ENCODE assay signal across 21 cellular contexts in the genomic region with DNA sequence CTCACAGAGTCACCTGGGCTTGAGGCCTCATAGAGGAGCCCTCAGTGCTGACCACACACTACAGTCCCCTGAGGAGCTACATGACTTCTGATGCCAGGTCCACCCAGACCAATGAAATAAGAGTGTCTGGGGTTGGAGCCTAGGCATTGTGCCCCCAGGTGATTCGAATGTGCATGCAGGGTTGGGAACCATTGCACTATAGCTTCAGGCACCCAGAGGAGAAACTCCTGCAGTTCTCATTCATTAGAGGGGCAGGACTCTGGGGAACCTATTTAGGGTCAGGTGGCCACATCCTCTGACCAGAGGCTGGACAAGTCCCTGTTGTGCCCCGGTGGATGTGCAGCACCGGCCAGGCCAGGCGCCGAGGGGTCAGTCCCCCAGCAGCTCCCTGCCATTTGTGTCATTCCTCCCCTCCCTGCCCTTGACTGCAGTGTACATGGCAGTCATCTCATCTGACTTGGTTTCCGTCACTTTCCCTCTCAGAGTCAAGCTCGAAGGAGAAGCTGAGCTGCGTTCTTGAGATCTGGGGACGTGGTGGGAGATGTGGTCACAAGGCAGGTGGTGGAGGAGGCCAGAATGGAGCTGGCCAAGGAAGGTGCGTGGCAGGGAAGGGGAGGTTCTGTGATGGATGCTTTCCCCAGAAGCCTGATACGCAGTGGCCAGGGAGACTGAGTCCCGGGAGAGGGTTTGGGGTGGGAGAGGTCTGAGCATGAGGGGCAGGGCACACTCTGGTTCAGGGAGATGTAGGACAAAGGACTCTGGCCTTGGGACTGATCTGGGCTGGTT. TPM values are rescaled to one million over a fixed set of nuclear protein-coding genes. Genes with fewer than 3 reads are reported as not detected.
DNase-seq lines count a peak whose midpoint lies in the region; ATAC-seq, FAIRE-seq and TF ChIP-seq lines count a peak whose summit lies in the region.
"Had no signal": no experiment of that assay in that cellular context is flagged by ENCODE, and none has a peak within 500 bp of the region (broad histone marks: within the 10 kb centered on the region; RNA-seq: fewer than 3 reads in every experiment).

No MANE protein-coding gene starts in this region.

- H3K27ac Mint-ChIP-seq in endodermal cell, result peak overlapping the region; percentile 87

- H3K4me3 Mint-ChIP-seq in endodermal cell, result no peak overlapping the region

- ATAC-seq in HepG2 (no peak), right lobe of liver (no peak), HG03039 (IDR thresholded peaks at IDR 0.05; ENCODE audit: unreplicated experiment) (no peak), heart left ventricle (no peak)
- ATAC-seq: Panc1 had no signal

- H3K27me3 ChIP-seq in HepG2 (ENCODE audit: control insufficient read depth in 1 of 2, insufficient read depth in 2 of 2, low read length in 2 of 2) (no peaks in the 10 kb centered on the region), right lobe of liver (no peaks in the 10 kb centered on the region), endodermal cell (ENCODE audit: control insufficient read depth, insufficient read depth, low read length, poor library complexity, severe bottlenecking) (no peaks in the 10 kb centered on the region), osteoblast (ENCODE audit: insufficient read depth, low read length) (no peaks in the 10 kb centered on the region), heart left ventricle (no peaks in the 10 kb centered on the region)
- H3K27me3 ChIP-seq: BE2C had no signal

- H3K4me2 ChIP-seq in HepG2 (ENCODE audit: low read depth, low read length), result peak overlapping the region; percentile 18; the same call in 1 of the 2 replicates
- H3K4me2 ChIP-seq in osteoblast (ENCODE audit: insufficient read depth, low read length), result no peak overlapping the region

- peaks cover 6% of the 10 kb centered on the region for H3K36me3 Mint-ChIP-seq in endodermal cell (ENCODE audit: low read depth)

- H3K9me3 ChIP-seq in HepG2 (ENCODE audit: low read length), result no peaks in the 10 kb centered on the region
- H3K9me3 ChIP-seq in right lobe of liver, result no peaks in the 10 kb centered on the region
- H3K9me3 ChIP-seq in endodermal cell (ENCODE audit: control insufficient read depth, low read length), result no peaks in the 10 kb centered on the region
- no peaks in the 10 kb centered on the region for H3K9me3 ChIP-seq in osteoblast (ENCODE audit: low read depth, low read length)
- H3K9me3 ChIP-seq in heart left ventricle, result no peaks in the 10 kb centered on the region
- H3K9me3 ChIP-seq: BE2C had no signal

- intact Hi-C loops in HepG2 (cut with micrococcal nuclease; ENCODE audit: unreplicated experiment), result no loop called here
- intact Hi-C loops in right lobe of liver (cut with DNase I), result no loop called here
- intact Hi-C loops in heart left ventricle (cut with DNase I), result no loop called here

- H3K36me3 ChIP-seq in HepG2 (replicated peaks in 1 of 2; ENCODE audit: control insufficient read depth in 1 of 2, insufficient read depth in 2 of 2, low read length in 2 of 2) (no peaks in the 10 kb centered on the region), right lobe of liver (no peaks in the 10 kb centered on the region), endodermal cell (ENCODE audit: control insufficient read depth, insufficient read depth, low read length) (no peaks in the 10 kb centered on the region), osteoblast (ENCODE audit: insufficient read depth, low read length) (no peaks in the 10 kb centered on the region), heart left ventricle (no peaks in the 10 kb centered on the region)
- H3K36me3 ChIP-seq: BE2C had no signal

- peaks cover 42% of the 10 kb centered on the region for H3K4me1 ChIP-seq in HepG2 (ENCODE audit: insufficient read depth, low read length)
- H3K4me1 ChIP-seq in right lobe of liver, result peaks cover 0 to 7% (median 0%) of the 10 kb centered on the region in 4 donors
- no peaks in the 10 kb centered on the region for H3K4me1 ChIP-seq in endodermal cell (ENCODE audit: control insufficient read depth, insufficient read depth, low read length)
- H3K4me1 ChIP-seq in osteoblast (ENCODE audit: insufficient read depth, low read length), result no peaks in the 10 kb centered on the region
- H3K4me1 ChIP-seq in heart left ventricle, result peaks cover 0 to 18% (median 0%) of the 10 kb centered on the region in 12 donors
- H3K4me1 ChIP-seq: BE2C had no signal

- H4K20me1 ChIP-seq in HepG2 (ENCODE audit: insufficient read depth, low read length), result no peaks in the 10 kb centered on the region
- H4K20me1 ChIP-seq in osteoblast (ENCODE audit: insufficient read depth, low read length), result no peaks in the 10 kb centered on the region

- no TSS peak for BruUV-seq in HepG2 (replicated peaks; lab: Mats Ljungman, UMichigan)

- no peak for TF ChIP-seq CTCF in HepG2 (CRISPR knock-in tag; IDR thresholded peaks at IDR 0.05)
- TF ChIP-seq CTCF in right lobe of liver (IDR thresholded peaks at IDR 0.05), result no peak
- TF ChIP-seq CTCF in endodermal cell (conservative IDR thresholded peaks at IDR 0.05), result no peak
- no peak for TF ChIP-seq CTCF in osteoblast (IDR thresholded peaks at IDR 0.05; ENCODE audit: extremely low read depth, low read depth, low read length)
- no peak for TF ChIP-seq CTCF in heart left ventricle (IDR thresholded peaks at IDR 0.05)

- DNase-seq in HepG2 (ENCODE audit: low spot score), result no peak
- DNase-seq in right lobe of liver, result no peak
- peak; percentile 43 for DNase-seq in endodermal cell
- DNase-seq in osteoblast (ENCODE audit: insufficient read length, low spot score, missing footprints), result peak; percentile 69
- no peak for DNase-seq in AG08395 (ENCODE audit: low spot score)
- DNase-seq in heart left ventricle, result no peak
- DNase-seq: BE2C; EL; GF-D8; KG1; NCI-H1092; NCI-H1436 treated with DMSO at 0.1 percent for 48 hours; NCI-H2029; NCI-H226; NCI-H524; NCI-H774; NK-92 treated with Interleukin-12 subunit alpha and Interleukin-12 subunit beta, amount 100 ng/mL, for 24 hours had no signal

- 63% methylated on average over 7 of the region's 12 CpGs for WGBS in HepG2 (ENCODE audit: low lambda C conversion rate)
- WGBS in right lobe of liver (ENCODE audit: insufficient coverage, low coverage, low lambda C conversion rate, missing lambda C conversion rate), result 88% methylated on average over 7 of the region's 12 CpGs
- 92 to 96% methylated on average over 4 to 12 of the region's 12 CpGs for WGBS in endodermal cell (ENCODE audit: insufficient coverage in 1 of 2, insufficient read length in 1 of 2), 2 experiments
- 88 to 95% (median 91%) methylated on average over 8 to 12 of the region's 12 CpGs for WGBS in heart left ventricle, 4 donors

- TF ChIP-seq POLR2A in HepG2 (IDR thresholded peaks at IDR 0.05; ENCODE audit: insufficient read depth in 1 of 2, low read depth in 2 of 2, low read length in 2 of 2) (no peak), right lobe of liver (IDR thresholded peaks at IDR 0.05) (no peak), heart left ventricle (IDR thresholded peaks at IDR 0.05) (no peak)

- no peak for TF ChIP-seq EP300 in HepG2 (IDR thresholded peaks at IDR 0.05; ENCODE audit: low read depth in 2 of 2, low read length in 2 of 2)
- no peak for TF ChIP-seq EP300 in HepG2 (CRISPR knock-in tag; IDR thresholded peaks at IDR 0.05; ENCODE audit: borderline replicate concordance)

- no peak overlapping the region for H3K27ac ChIP-seq in HepG2 (ENCODE audit: extremely low read length, insufficient read depth, low read length)
- H3K27ac ChIP-seq in right lobe of liver, result no peak overlapping the region
- H3K27ac ChIP-seq in endodermal cell (ENCODE audit: low read depth, low read length), result no peak overlapping the region
- no peak overlapping the region for H3K27ac ChIP-seq in osteoblast (ENCODE audit: low read depth, low read length)
- H3K27ac ChIP-seq in heart left ventricle, result no peak overlapping the region

- in situ Hi-C loops in HepG2 (cut with HindIII; ENCODE audit: extremely low pct_ligation_motif_present, low pct_unique_long_range_greater_than_20kb), result loop anchor here (25.0 kb wide), 1 partner anchor 396 kb away; the partner anchor contains the start of gene FOXJ3

- TF ChIP-seq RAD21 in HepG2 (CRISPR knock-in tag; IDR thresholded peaks at IDR 0.05), result no peak

- H2AFZ ChIP-seq in HepG2 (ENCODE audit: low read length) (no peak overlapping the region), osteoblast (ENCODE audit: low read length) (no peak overlapping the region)

- H3K79me2 ChIP-seq in HepG2 (ENCODE audit: insufficient read depth, low read length), result no peaks in the 10 kb centered on the region
- H3K79me2 ChIP-seq in osteoblast (ENCODE audit: insufficient read depth, low read length), result no peaks in the 10 kb centered on the region

- POLR2A ChIA-PET in HepG2 (lab: Yijun Ruan, JAX), result interaction anchor here (1.1 kb wide), 1 partner anchor 33 kb away, joined by 5 read pairs; the partner anchor contains the start of genes C1orf50 and P3H1

- H3K9me3 Mint-ChIP-seq in endodermal cell, result no peaks in the 10 kb centered on the region

- no peak overlapping the region for H3K4me3 ChIP-seq in HepG2 (replicated peaks in 1 of 3; ENCODE audit: insufficient read depth in 1 of 3, low read depth in 2 of 3, low read length in 3 of 3)
- H3K4me3 ChIP-seq in right lobe of liver, result no peak overlapping the region
- no peak overlapping the region for H3K4me3 ChIP-seq in endodermal cell (ENCODE audit: low read length)
- H3K4me3 ChIP-seq in osteoblast (ENCODE audit: insufficient read depth, low read length), result no peak overlapping the region
- H3K4me3 ChIP-seq in heart left ventricle, result no peak overlapping the region

- no peak overlapping the region for H3K9ac ChIP-seq in HepG2 (ENCODE audit: insufficient read depth, low read depth, low read length)
- no peak overlapping the region for H3K9ac ChIP-seq in endodermal cell (ENCODE audit: extremely low read depth, low read length, poor library complexity, severe bottlenecking)

- FAIRE-seq in HepG2 (lab: Jason Lieb, UNC), result no peak
- FAIRE-seq: A204.1 had no signal

- no peaks in the 10 kb centered on the region for H3K27me3 Mint-ChIP-seq in endodermal cell (ENCODE audit: insufficient read depth)

- H3K4me1 Mint-ChIP-seq in endodermal cell, result peaks cover 19% of the 10 kb centered on the region

- CTCF ChIA-PET in HepG2 (lab: Yijun Ruan, JAX; ENCODE audit: low intra/inter-chr PET ratio, low total read pairs), result no interaction called here

RNA-seq across cellular contexts. Expression of gene CLDN19, which starts 6.4 kb away (rescaled TPM):
- 4.3 and 7.6 TPM in 2 replicates for total RNA-seq in HepG2 (2016; rRNA removed; fragmentation: Illumina TruSeq; extraction: Trizol)
- 1.0 and 1.9 TPM in 2 replicates for total RNA-seq in HepG2 (2016; cell fraction: cytosol; rRNA removed; fragmentation: Illumina TruSeq; extraction: Trizol; ENCODE audit: low read depth)
- total RNA-seq in HepG2 (2016; cell fraction: insoluble cytoplasmic fraction; rRNA removed; fragmentation: Illumina TruSeq; extraction: Trizol), result 3.7 and 6.4 TPM in 2 replicates
- total RNA-seq in HepG2 (2016; cell fraction: membrane; rRNA removed; fragmentation: Illumina TruSeq; extraction: Trizol), result 4.7 and 5.3 TPM in 2 replicates
- total RNA-seq in HepG2 (2016; cell fraction: nucleus; rRNA removed; fragmentation: Illumina TruSeq; extraction: Trizol), result 5.6 and 6.8 TPM in 2 replicates
- 5.0 and 5.3 TPM in 2 replicates for polyA plus RNA-seq in HepG2 (2011; rRNA removed)
- 3.6 and 5.9 TPM in 2 replicates for polyA plus RNA-seq in HepG2 (2011; cell fraction: cytosol; rRNA removed)
- polyA plus RNA-seq in HepG2 (2011; cell fraction: nucleus; rRNA removed), result 4.7 and 5.6 TPM in 2 replicates
- polyA plus RNA-seq in HepG2 (2012), result 2.5 and 3.7 TPM in 2 replicates
- 2.8 and 3.0 TPM in 2 replicates for polyA plus RNA-seq in HepG2 (2016; cell fraction: cytosol; fragmentation: Illumina TruSeq; extraction: Trizol; ENCODE audit: low read depth)
- 3.9 and 4.5 TPM in 2 replicates for polyA plus RNA-seq in HepG2 (2016; cell fraction: insoluble cytoplasmic fraction; fragmentation: Illumina TruSeq; extraction: Trizol; ENCODE audit: low read depth)
- 5.5 TPM in 2 replicates for polyA plus RNA-seq in HepG2 (2016; cell fraction: membrane; fragmentation: Illumina TruSeq; extraction: Trizol; ENCODE audit: low read depth)
- polyA plus RNA-seq in HepG2 (2016; cell fraction: nucleus; fragmentation: Illumina TruSeq; extraction: Trizol; ENCODE audit: insufficient read depth, low read depth), result 8.6 and 9.4 TPM in 2 replicates
- polyA minus RNA-seq in HepG2 (2011; rRNA and poly(A)+ RNA removed; ENCODE audit: low replicate concordance), result 10.8 TPM in 1 of 2 replicates, not detected in the other
- polyA minus RNA-seq in HepG2 (2011; cell fraction: cytosol; rRNA and poly(A)+ RNA removed), result 2.8 and 2.9 TPM in 2 replicates
- 1.2 and 2.1 TPM in 2 replicates for polyA minus RNA-seq in HepG2 (2011; cell fraction: nucleus; rRNA and poly(A)+ RNA removed)
- 1 to 10 TPM in 1 of 6 experiments, not detected in 5; 1.0 TPM for total RNA-seq in right lobe of liver
- total RNA-seq in endodermal cell, result 10 to 100 TPM; 31.6 to 32.6 TPM
- 7.2 TPM for polyA plus RNA-seq in endodermal cell (2013, experiment 1 of 2)
- polyA plus RNA-seq in endodermal cell (2013, experiment 2 of 2), result 7.2 TPM
- not detected in 2 replicates for total RNA-seq in osteoblast
- under 1 TPM in 1 of 9 donors, not detected in 8; 0.11 TPM for total RNA-seq in heart left ventricle
- polyA plus RNA-seq in heart left ventricle, result under 1 TPM in 1 of 2 donors, not detected in 1; 0.01 TPM
- total RNA-seq: HT-29 had no signal

RNA-seq across cellular contexts. Expression of gene P3H1, which starts 33.2 kb away (rescaled TPM):
- total RNA-seq in HepG2 (2016; rRNA removed; fragmentation: Illumina TruSeq; extraction: Trizol) (18.7 and 64.6 TPM in 2 replicates), right lobe of liver (10 to 100 TPM; 19.7 to 25.3 (median 21.6) TPM), endodermal cell (10 to 100 TPM; 51.7 to 68.3 TPM), osteoblast (209 and 213 TPM in 2 replicates), heart left ventricle (10 to 100 TPM in 4 of 9 donors, 1 to 10 TPM in 5; 6.9 to 27.9 (median 10.0) TPM)
- total RNA-seq in HepG2 (2016; cell fraction: cytosol; rRNA removed; fragmentation: Illumina TruSeq; extraction: Trizol; ENCODE audit: low read depth), result 7.7 and 10.2 TPM in 2 replicates
- 17.1 and 62.4 TPM in 2 replicates for total RNA-seq in HepG2 (2016; cell fraction: insoluble cytoplasmic fraction; rRNA removed; fragmentation: Illumina TruSeq; extraction: Trizol)
- 13.7 and 16.5 TPM in 2 replicates for total RNA-seq in HepG2 (2016; cell fraction: membrane; rRNA removed; fragmentation: Illumina TruSeq; extraction: Trizol)
- 78.4 and 82.0 TPM in 2 replicates for total RNA-seq in HepG2 (2016; cell fraction: nucleus; rRNA removed; fragmentation: Illumina TruSeq; extraction: Trizol)
- polyA plus RNA-seq in HepG2 (2011; rRNA removed) (113 and 120 TPM in 2 replicates), heart left ventricle (10 to 100 TPM; 10.7 to 17.6 TPM)
- 56.7 and 104 TPM in 2 replicates for polyA plus RNA-seq in HepG2 (2011; cell fraction: cytosol; rRNA removed)
- polyA plus RNA-seq in HepG2 (2011; cell fraction: nucleus; rRNA removed), result 450 and 596 TPM in 2 replicates
- polyA plus RNA-seq in HepG2 (2012), result 41.5 and 50.0 TPM in 2 replicates
- 9.2 and 9.6 TPM in 2 replicates for polyA plus RNA-seq in HepG2 (2016; cell fraction: cytosol; fragmentation: Illumina TruSeq; extraction: Trizol; ENCODE audit: low read depth)
- 19.1 and 25.3 TPM in 2 replicates for polyA plus RNA-seq in HepG2 (2016; cell fraction: insoluble cytoplasmic fraction; fragmentation: Illumina TruSeq; extraction: Trizol; ENCODE audit: low read depth)
- polyA plus RNA-seq in HepG2 (2016; cell fraction: membrane; fragmentation: Illumina TruSeq; extraction: Trizol; ENCODE audit: low read depth), result 9.6 and 14.2 TPM in 2 replicates
- 186 and 190 TPM in 2 replicates for polyA plus RNA-seq in HepG2 (2016; cell fraction: nucleus; fragmentation: Illumina TruSeq; extraction: Trizol; ENCODE audit: insufficient read depth, low read depth)
- 93.6 and 129 TPM in 2 replicates for polyA minus RNA-seq in HepG2 (2011; rRNA and poly(A)+ RNA removed; ENCODE audit: low replicate concordance)
- 49.2 and 50.5 TPM in 2 replicates for polyA minus RNA-seq in HepG2 (2011; cell fraction: cytosol; rRNA and poly(A)+ RNA removed)
- 100 and 101 TPM in 2 replicates for polyA minus RNA-seq in HepG2 (2011; cell fraction: nucleus; rRNA and poly(A)+ RNA removed)
- polyA plus RNA-seq in endodermal cell (2013, experiment 1 of 2), result 82.0 TPM
- 76.1 TPM for polyA plus RNA-seq in endodermal cell (2013, experiment 2 of 2)

RNA-seq across cellular contexts. Expression of gene C1orf50, which starts 33.4 kb away (rescaled TPM):
- total RNA-seq in HepG2 (2016; rRNA removed; fragmentation: Illumina TruSeq; extraction: Trizol), result 4.8 and 5.3 TPM in 2 replicates
- total RNA-seq in HepG2 (2016; cell fraction: cytosol; rRNA removed; fragmentation: Illumina TruSeq; extraction: Trizol; ENCODE audit: low read depth), result 10.8 and 12.2 TPM in 2 replicates
- 2.9 and 3.7 TPM in 2 replicates for total RNA-seq in HepG2 (2016; cell fraction: insoluble cytoplasmic fraction; rRNA removed; fragmentation: Illumina TruSeq; extraction: Trizol)
- total RNA-seq in HepG2 (2016; cell fraction: membrane; rRNA removed; fragmentation: Illumina TruSeq; extraction: Trizol), result 3.9 and 5.2 TPM in 2 replicates
- 2.9 and 5.1 TPM in 2 replicates for total RNA-seq in HepG2 (2016; cell fraction: nucleus; rRNA removed; fragmentation: Illumina TruSeq; extraction: Trizol)
- 4.3 and 5.5 TPM in 2 replicates for polyA plus RNA-seq in HepG2 (2011; rRNA removed)
- 3.5 and 5.8 TPM in 2 replicates for polyA plus RNA-seq in HepG2 (2011; cell fraction: cytosol; rRNA removed)
- polyA plus RNA-seq in HepG2 (2011; cell fraction: nucleus; rRNA removed), result 1.6 and 3.2 TPM in 2 replicates
- 2.2 and 6.4 TPM in 2 replicates for polyA plus RNA-seq in HepG2 (2012)
- 5.6 and 5.8 TPM in 2 replicates for polyA plus RNA-seq in HepG2 (2016; cell fraction: cytosol; fragmentation: Illumina TruSeq; extraction: Trizol; ENCODE audit: low read depth)
- 6.1 and 6.6 TPM in 2 replicates for polyA plus RNA-seq in HepG2 (2016; cell fraction: insoluble cytoplasmic fraction; fragmentation: Illumina TruSeq; extraction: Trizol; ENCODE audit: low read depth)
- 5.2 and 6.0 TPM in 2 replicates for polyA plus RNA-seq in HepG2 (2016; cell fraction: membrane; fragmentation: Illumina TruSeq; extraction: Trizol; ENCODE audit: low read depth)
- polyA plus RNA-seq in HepG2 (2016; cell fraction: nucleus; fragmentation: Illumina TruSeq; extraction: Trizol; ENCODE audit: insufficient read depth, low read depth), result 5.7 and 7.0 TPM in 2 replicates
- polyA minus RNA-seq in HepG2 (2011; rRNA and poly(A)+ RNA removed; ENCODE audit: low replicate concordance), result 1.6 and 1.8 TPM in 2 replicates
- 1.3 and 2.1 TPM in 2 replicates for polyA minus RNA-seq in HepG2 (2011; cell fraction: cytosol; rRNA and poly(A)+ RNA removed)
- 8.0 and 9.6 TPM in 2 replicates for polyA minus RNA-seq in HepG2 (2011; cell fraction: nucleus; rRNA and poly(A)+ RNA removed)
- 1 to 10 TPM; 4.7 to 6.4 (median 5.3) TPM for total RNA-seq in right lobe of liver
- 1 to 10 TPM; 4.8 to 7.3 TPM for total RNA-seq in endodermal cell
- polyA plus RNA-seq in endodermal cell (2013, experiment 1 of 2), result 8.7 TPM
- 11.8 TPM for polyA plus RNA-seq in endodermal cell (2013, experiment 2 of 2)
- 4.7 and 5.9 TPM in 2 replicates for total RNA-seq in osteoblast
- 1 to 10 TPM; 3.0 to 9.2 (median 5.8) TPM for total RNA-seq in heart left ventricle
- 1 to 10 TPM; 4.0 to 4.5 TPM for polyA plus RNA-seq in heart left ventricle

RNA-seq across cellular contexts. Expression of gene TMEM269, which starts 51.2 kb away (rescaled TPM):
- total RNA-seq in HepG2 (2016; rRNA removed; fragmentation: Illumina TruSeq; extraction: Trizol) (0.15 and 0.24 TPM in 2 replicates), right lobe of liver (under 1 TPM in 1 of 6 experiments, not detected in 5; 0.07 TPM), endodermal cell (under 1 TPM; 0.20 to 0.66 TPM), osteoblast (under 0.01 TPM in 2 replicates), heart left ventricle (under 1 TPM in 3 of 9 donors, not detected in 6; 0.06 to 0.19 (median 0.07) TPM)
- not detected in 2 replicates for total RNA-seq in HepG2 (2016; cell fraction: cytosol; rRNA removed; fragmentation: Illumina TruSeq; extraction: Trizol; ENCODE audit: low read depth)
- 0.11 TPM in 1 of 2 replicates, not detected in the other for total RNA-seq in HepG2 (2016; cell fraction: insoluble cytoplasmic fraction; rRNA removed; fragmentation: Illumina TruSeq; extraction: Trizol)
- 0.06 TPM in 1 of 2 replicates, not detected in the other for total RNA-seq in HepG2 (2016; cell fraction: membrane; rRNA removed; fragmentation: Illumina TruSeq; extraction: Trizol)
- 0.28 TPM in 1 of 2 replicates, not detected in the other for total RNA-seq in HepG2 (2016; cell fraction: nucleus; rRNA removed; fragmentation: Illumina TruSeq; extraction: Trizol)
- polyA plus RNA-seq in HepG2 (2011; rRNA removed) (0.14 and 0.21 TPM in 2 replicates), heart left ventricle (not detected)
- polyA plus RNA-seq in HepG2 (2011; cell fraction: cytosol; rRNA removed), result 0.04 and 0.05 TPM in 2 replicates
- polyA plus RNA-seq in HepG2 (2011; cell fraction: nucleus; rRNA removed), result 0.24 and 0.28 TPM in 2 replicates
- 0.32 and 0.42 TPM in 2 replicates for polyA plus RNA-seq in HepG2 (2012)
- 0.03 TPM in 1 of 2 replicates, not detected in the other for polyA plus RNA-seq in HepG2 (2016; cell fraction: cytosol; fragmentation: Illumina TruSeq; extraction: Trizol; ENCODE audit: low read depth)
- polyA plus RNA-seq in HepG2 (2016; cell fraction: insoluble cytoplasmic fraction; fragmentation: Illumina TruSeq; extraction: Trizol; ENCODE audit: low read depth), result 0.09 and 0.15 TPM in 2 replicates
- 0.07 TPM in 1 of 2 replicates, not detected in the other for polyA plus RNA-seq in HepG2 (2016; cell fraction: membrane; fragmentation: Illumina TruSeq; extraction: Trizol; ENCODE audit: low read depth)
- 0.53 and 0.57 TPM in 2 replicates for polyA plus RNA-seq in HepG2 (2016; cell fraction: nucleus; fragmentation: Illumina TruSeq; extraction: Trizol; ENCODE audit: insufficient read depth, low read depth)
- 0.80 and 1.0 TPM in 2 replicates for polyA minus RNA-seq in HepG2 (2011; rRNA and poly(A)+ RNA removed; ENCODE audit: low replicate concordance)
- polyA minus RNA-seq in HepG2 (2011; cell fraction: cytosol; rRNA and poly(A)+ RNA removed), result not detected in 2 replicates
- polyA minus RNA-seq in HepG2 (2011; cell fraction: nucleus; rRNA and poly(A)+ RNA removed), result 0.37 and 0.39 TPM in 2 replicates
- polyA plus RNA-seq in endodermal cell (2013, experiment 1 of 2), result 0.53 TPM
- polyA plus RNA-seq in endodermal cell (2013, experiment 2 of 2), result 0.46 TPM

RNA-seq across cellular contexts. Expression of gene YBX1, which starts 51.4 kb away (rescaled TPM):
- total RNA-seq in HepG2 (2016; rRNA removed; fragmentation: Illumina TruSeq; extraction: Trizol) (500 and 628 TPM in 2 replicates), right lobe of liver (100 to 1,000 TPM; 144 to 325 (median 207) TPM), endodermal cell (100 to 1,000 TPM; 655 to 668 TPM), osteoblast (481 and 491 TPM in 2 replicates), heart left ventricle (1,000 to 10,000 TPM in 1 of 9 donors, 100 to 1,000 TPM in 8; 663 to 1,139 (median 788) TPM)
- total RNA-seq in HepG2 (2016; cell fraction: cytosol; rRNA removed; fragmentation: Illumina TruSeq; extraction: Trizol; ENCODE audit: low read depth), result 2,635 and 2,855 TPM in 2 replicates
- total RNA-seq in HepG2 (2016; cell fraction: insoluble cytoplasmic fraction; rRNA removed; fragmentation: Illumina TruSeq; extraction: Trizol), result 446 and 624 TPM in 2 replicates
- 2,272 and 2,458 TPM in 2 replicates for total RNA-seq in HepG2 (2016; cell fraction: membrane; rRNA removed; fragmentation: Illumina TruSeq; extraction: Trizol)
- 173 and 199 TPM in 2 replicates for total RNA-seq in HepG2 (2016; cell fraction: nucleus; rRNA removed; fragmentation: Illumina TruSeq; extraction: Trizol)
- polyA plus RNA-seq in HepG2 (2011; rRNA removed) (228 and 339 TPM in 2 replicates), heart left ventricle (1,000 to 10,000 TPM in 1 of 2 donors, 100 to 1,000 TPM in 1; 638 to 1,226 TPM)
- polyA plus RNA-seq in HepG2 (2011; cell fraction: cytosol; rRNA removed), result 382 and 398 TPM in 2 replicates
- 111 and 112 TPM in 2 replicates for polyA plus RNA-seq in HepG2 (2011; cell fraction: nucleus; rRNA removed)
- 423 and 572 TPM in 2 replicates for polyA plus RNA-seq in HepG2 (2012)
- polyA plus RNA-seq in HepG2 (2016; cell fraction: cytosol; fragmentation: Illumina TruSeq; extraction: Trizol; ENCODE audit: low read depth), result 6,320 and 6,728 TPM in 2 replicates
- polyA plus RNA-seq in HepG2 (2016; cell fraction: insoluble cytoplasmic fraction; fragmentation: Illumina TruSeq; extraction: Trizol; ENCODE audit: low read depth), result 864 and 1,004 TPM in 2 replicates
- polyA plus RNA-seq in HepG2 (2016; cell fraction: membrane; fragmentation: Illumina TruSeq; extraction: Trizol; ENCODE audit: low read depth), result 4,286 and 4,875 TPM in 2 replicates
- 505 and 511 TPM in 2 replicates for polyA plus RNA-seq in HepG2 (2016; cell fraction: nucleus; fragmentation: Illumina TruSeq; extraction: Trizol; ENCODE audit: insufficient read depth, low read depth)
- polyA minus RNA-seq in HepG2 (2011; rRNA and poly(A)+ RNA removed; ENCODE audit: low replicate concordance), result 85.6 and 223 TPM in 2 replicates
- polyA minus RNA-seq in HepG2 (2011; cell fraction: cytosol; rRNA and poly(A)+ RNA removed), result 140 and 193 TPM in 2 replicates
- 69.1 and 71.2 TPM in 2 replicates for polyA minus RNA-seq in HepG2 (2011; cell fraction: nucleus; rRNA and poly(A)+ RNA removed)
- 1,068 TPM for polyA plus RNA-seq in endodermal cell (2013, experiment 1 of 2)
- 1,071 TPM for polyA plus RNA-seq in endodermal cell (2013, experiment 2 of 2)

Comparison
In these comparisons a context has a peak if more than half of its experiments do, and no peak if none do; other contexts are left out.
1. DNase-seq: peak in endodermal cell (single experiment) and osteoblast (single experiment); none in HepG2 (single experiment), right lobe of liver (0 of 3), AG08395 (single experiment) and heart left ventricle (0 of 5).